28 cellular contexts compared by ENCODE assay signal in the genomic region with DNA sequence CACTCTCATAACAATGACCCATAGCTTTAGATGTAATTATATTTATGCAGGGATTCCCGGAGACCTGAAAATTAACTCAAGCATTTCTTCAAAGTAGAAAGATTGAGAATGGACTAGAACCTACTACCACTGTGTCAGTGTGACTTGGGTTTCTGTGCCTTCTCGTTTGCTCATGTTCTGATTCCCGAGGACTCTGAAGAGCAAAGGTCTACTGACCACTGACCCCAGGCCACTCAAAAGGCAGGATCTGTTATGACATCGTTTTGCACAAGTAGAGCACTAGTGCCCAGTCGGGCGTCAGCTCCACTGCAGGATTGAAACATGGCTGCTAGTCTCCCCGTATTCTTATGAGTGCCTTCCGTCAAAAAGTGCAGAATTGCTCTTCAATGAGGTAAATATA.
"Had no signal": no experiment of that assay in that cellular context is flagged by ENCODE, and none has a peak within 500 bp of the region (broad histone marks: within the 10 kb centered on the region; RNA-seq: fewer than 3 reads in every experiment).

No MANE protein-coding gene starts in this region.

- H3K4me3 ChIP-seq: colonic mucosa, coronary artery, dorsolateral prefrontal cortex, esophagus muscularis mucosa, esophagus squamous epithelium, gastrocnemius medialis, gastroesophageal sphincter, heart left ventricle, heart right ventricle had no signal

- H3K36me3 ChIP-seq: colonic mucosa, esophagus muscularis mucosa, esophagus squamous epithelium, gastrocnemius medialis, gastroesophageal sphincter, heart left ventricle, heart right ventricle had no signal

- DNase-seq: colonic mucosa; cortex of kidney; dermis blood vessel endothelial cell; dorsolateral prefrontal cortex; effector CD4-positive, alpha-beta T cell; effector CD8-positive, alpha-beta T cell; effector memory CD4-positive, alpha-beta T cell; effector memory CD8-positive, alpha-beta T cell; endodermal cell; erythroblast; esophagus squamous epithelium; foreskin fibroblast; foreskin keratinocyte; foreskin melanocyte; gastrocnemius medialis; glutamatergic neuron; head of caudate nucleus; heart left ventricle; heart right ventricle had no signal

- H3K27me3 ChIP-seq: colonic mucosa, dorsolateral prefrontal cortex, esophagus muscularis mucosa, esophagus squamous epithelium, gastrocnemius medialis, heart left ventricle had no signal

- H3K9me3 ChIP-seq: colonic mucosa, esophagus muscularis mucosa, esophagus squamous epithelium, gastrocnemius medialis, gastroesophageal sphincter, heart left ventricle, heart right ventricle had no signal

- ATAC-seq: effector memory CD8-positive, alpha-beta T cell; esophagus mucosa; foreskin keratinocyte; gastrocnemius medialis; gastroesophageal sphincter; heart left ventricle; heart right ventricle had no signal

- FAIRE-seq: colon, endometrium, endothelial cell of umbilical vein, frontal cortex had no signal

- H3K27ac ChIP-seq: colonic mucosa, coronary artery, dorsolateral prefrontal cortex, epithelial cell of prostate, esophagus muscularis mucosa, esophagus squamous epithelium, foreskin keratinocyte, gastrocnemius medialis, gastroesophageal sphincter, heart left ventricle, heart right ventricle had no signal

- H3K4me1 ChIP-seq: colonic mucosa, esophagus muscularis mucosa, esophagus squamous epithelium, foreskin keratinocyte, gastrocnemius medialis, gastroesophageal sphincter, heart left ventricle, heart right ventricle had no signal
